ENCODE assay signal across 20 cellular contexts in genomic region chr2:46202987-46203386, GRCh38.
DNase-seq lines count a peak whose midpoint lies in the region; ATAC-seq and TF ChIP-seq lines count a peak whose summit lies in the region.
"Had no signal": no experiment of that assay in that cellular context is flagged by ENCODE, and none has a peak within 500 bp of the region (broad histone marks: within the 10 kb centered on the region; RNA-seq: fewer than 3 reads in every experiment).

No MANE protein-coding gene starts in this region.

- no peak overlapping the region for H2BK5ac ChIP-seq in IMR-90 (ENCODE audit: low read depth, low read length, poor library complexity, severe bottlenecking)
- H2BK5ac ChIP-seq in mesendoderm (ENCODE audit: low read length) = no peak overlapping the region

- no peak for TF ChIP-seq RAD21 in IMR-90 (IDR thresholded peaks at IDR 0.05; ENCODE audit: low read length)

- H2BK15ac ChIP-seq in IMR-90 (ENCODE audit: low read depth, low read length) = no peak overlapping the region
- H2BK15ac ChIP-seq in mesendoderm (replicated peaks; ENCODE audit: low read depth) = no peak overlapping the region

- H3K27me3 ChIP-seq in IMR-90 (ENCODE audit: control insufficient read depth, insufficient read depth, low read length) = no peaks in the 10 kb centered on the region
- H3K27me3 ChIP-seq in mesendoderm (ENCODE audit: insufficient read depth, low read length, poor library complexity) = no peaks in the 10 kb centered on the region

- peaks cover 6% of the 10 kb centered on the region for H3K36me3 Mint-ChIP-seq in activated CD4-positive, alpha-beta T cell treated with anti-CD3 and anti-CD28 coated beads, Interleukin-2, amount 10 ng/mL, durations not matched to agents 7 days and 5 days (ENCODE audit: low read depth)
- no peaks in the 10 kb centered on the region for H3K36me3 Mint-ChIP-seq in activated CD8-positive, alpha-beta T cell treated with anti-CD3 and anti-CD28 coated beads for 36 hours (ENCODE audit: low read depth)
- H3K36me3 Mint-ChIP-seq in natural killer cell treated with Interleukin-12 subunit alpha and Interleukin-12 subunit beta and Interleukin-15 and Interleukin-18, amount 100 ng/mL, for 72 hours = no peaks in the 10 kb centered on the region

- H2AFZ ChIP-seq in IMR-90 (replicated peaks; ENCODE audit: low read length, poor library complexity) = no peak overlapping the region

- H3K4me1 ChIP-seq in IMR-90 (ENCODE audit: control insufficient read depth, insufficient read depth, low read length) (peaks cover 4% of the 10 kb centered on the region), mesendoderm (ENCODE audit: control insufficient read depth, low read depth, low read length) (no peaks in the 10 kb centered on the region)

- no peak for TF ChIP-seq CTCF in IMR-90 (conservative IDR thresholded peaks at IDR 0.05; ENCODE audit: low read depth, low read length)
- TF ChIP-seq CTCF in activated CD8-positive, alpha-beta T cell treated with anti-CD3 and anti-CD28 coated beads for 36 hours (IDR thresholded peaks at IDR 0.05) = no peak

- POLR2A ChIA-PET in activated CD4-positive, alpha-beta T cell treated with anti-CD3 and anti-CD28 coated beads, Interleukin-2, amount 10 ng/mL, durations not matched to agents 7 days and 5 days (lab: Charles Lee) = no interaction called here
- POLR2A ChIA-PET in IMR-90 (lab: Charles Lee; ENCODE audit: unreplicated experiment) = no interaction called here
- POLR2A ChIA-PET in activated CD8-positive, alpha-beta T cell treated with anti-CD3 and anti-CD28 coated beads for 36 hours (lab: Charles Lee) = no interaction called here

- no peak overlapping the region for H2AK5ac ChIP-seq in IMR-90 (ENCODE audit: low read depth, low read length)
- no peak overlapping the region for H2AK5ac ChIP-seq in mesendoderm (ENCODE audit: low read length)

- H3K4me3 Mint-ChIP-seq in activated CD4-positive, alpha-beta T cell treated with anti-CD3 and anti-CD28 coated beads, Interleukin-2, amount 10 ng/mL, durations not matched to agents 7 days and 5 days = no peak overlapping the region
- no peak overlapping the region for H3K4me3 Mint-ChIP-seq in activated CD8-positive, alpha-beta T cell treated with anti-CD3 and anti-CD28 coated beads for 36 hours
- H3K4me3 Mint-ChIP-seq in natural killer cell treated with Interleukin-12 subunit alpha and Interleukin-12 subunit beta and Interleukin-15 and Interleukin-18, amount 100 ng/mL, for 72 hours = no peak overlapping the region

- no peak overlapping the region for H2AK9ac ChIP-seq in IMR-90 (replicated peaks; ENCODE audit: low read depth, low read length, poor library complexity)

- H3K27me3 Mint-ChIP-seq in activated CD4-positive, alpha-beta T cell treated with anti-CD3 and anti-CD28 coated beads, Interleukin-2, amount 10 ng/mL, durations not matched to agents 7 days and 5 days = peaks cover 14% of the 10 kb centered on the region
- peaks cover 1% of the 10 kb centered on the region for H3K27me3 Mint-ChIP-seq in activated CD8-positive, alpha-beta T cell treated with anti-CD3 and anti-CD28 coated beads for 36 hours
- peaks cover 10 to 12% of the 10 kb centered on the region in 2 donors for H3K27me3 Mint-ChIP-seq in natural killer cell treated with Interleukin-12 subunit alpha and Interleukin-12 subunit beta and Interleukin-15 and Interleukin-18, amount 100 ng/mL, for 72 hours

- DNase-seq in activated CD4-positive, alpha-beta T cell treated with anti-CD3 and anti-CD28 coated beads, Interleukin-2, amount 10 ng/mL, durations not matched to agents 7 days and 5 days = peak; percentile 29
- DNase-seq in activated CD4-positive, alpha-beta T cell treated with anti-CD3 and anti-CD28 coated beads, Interleukin-2, amount 50 U/mL, for 1 hour = no peak
- DNase-seq in IMR-90 (no peak), NCI-H1436 treated with DMSO at 0.1 percent for 48 hours (lab: John Stamatoyannopoulos, UW) (no peak), NCI-H187 (lab: John Stamatoyannopoulos, UW) (no peak), mesendoderm (no peak)
- peak; percentile 23 for DNase-seq in activated CD8-positive, alpha-beta T cell treated with anti-CD3 and anti-CD28 coated beads for 36 hours
- DNase-seq in natural killer cell treated with Interleukin-12 subunit alpha and Interleukin-12 subunit beta and Interleukin-15 and Interleukin-18, amount 100 ng/mL, for 72 hours (ENCODE audit: low spot score) = no peak
- DNase-seq: 8988T, Calu3, DMS79 treated with DMSO at 0.1 percent for 48 hours, HCEC 1CT, Karpas-422, NCI-H1092 treated with DMSO at 0.1 percent for 48 hours, NCI-H1436, NCI-H1930, NCI-H2107, NCI-H524, NCI-H748 treated with DMSO at 0.1 percent for 48 hours, SIG-M5 had no signal

- no peak for TF ChIP-seq POLR2A in IMR-90 (IDR thresholded peaks at IDR 0.05; ENCODE audit: low read depth, low read length)

- no peak overlapping the region for H2BK120ac ChIP-seq in IMR-90 (ENCODE audit: low read depth, low read length)
- no peak overlapping the region for H2BK120ac ChIP-seq in mesendoderm (ENCODE audit: low read depth, low read length)

- H4K91ac ChIP-seq in IMR-90 (ENCODE audit: insufficient read depth, low read depth, low read length) = no peak overlapping the region

- H4K5ac ChIP-seq in IMR-90 (ENCODE audit: low read depth, low read length) (no peak overlapping the region), mesendoderm (ENCODE audit: low read length) (no peak overlapping the region)

- intact Hi-C loops in IMR-90 (cut with micrococcal nuclease) = no loop called here
- intact Hi-C loops in activated CD8-positive, alpha-beta T cell treated with anti-CD3 and anti-CD28 coated beads for 36 hours (cut with micrococcal nuclease) = no loop called here

- 76% methylated on average over 4 of the region's 5 CpGs; no CpG with 5 or more reads in 1 of the 2 experiments for WGBS in IMR-90 (ENCODE audit: extremely low coverage in 2 of 2, insufficient read length in 1 of 2), 2 experiments
- WGBS in mesendoderm (ENCODE audit: extremely low coverage, insufficient coverage, low lambda C conversion rate) = no CpG with 5 or more reads among the region's 5 CpGs

- H3K79me1 ChIP-seq in IMR-90 (ENCODE audit: low read depth in 1 of 2, low read length in 2 of 2) (no peaks in the 10 kb centered on the region), mesendoderm (ENCODE audit: low read length) (no peaks in the 10 kb centered on the region)

- CTCF ChIA-PET in activated CD4-positive, alpha-beta T cell treated with anti-CD3 and anti-CD28 coated beads, Interleukin-2, amount 10 ng/mL, durations not matched to agents 7 days and 5 days (lab: Charles Lee) = interaction anchor here (0.7 to 1.4 kb wide), 7 partner anchors 8 to 30 kb away, joined by 3 to 7 read pairs (median 4); no protein-coding TSS in a partner anchor
- CTCF ChIA-PET in IMR-90 (lab: Yijun Ruan, JAX) = interaction anchor here (1.2 kb wide), 1 partner anchor 13 kb away, joined by 3 read pairs; no protein-coding TSS in a partner anchor
- CTCF ChIA-PET in activated CD8-positive, alpha-beta T cell treated with anti-CD3 and anti-CD28 coated beads for 36 hours (lab: Charles Lee) = interaction anchor here (1.1 kb wide), 1 partner anchor 124 kb away, joined by 3 read pairs; no protein-coding TSS in a partner anchor

- H3K4me1 Mint-ChIP-seq in activated CD4-positive, alpha-beta T cell treated with anti-CD3 and anti-CD28 coated beads, Interleukin-2, amount 10 ng/mL, durations not matched to agents 7 days and 5 days = peaks cover 40% of the 10 kb centered on the region
- H3K4me1 Mint-ChIP-seq in activated CD8-positive, alpha-beta T cell treated with anti-CD3 and anti-CD28 coated beads for 36 hours (ENCODE audit: low read depth) = peaks cover 25% of the 10 kb centered on the region
- H3K4me1 Mint-ChIP-seq in natural killer cell treated with Interleukin-12 subunit alpha and Interleukin-12 subunit beta and Interleukin-15 and Interleukin-18, amount 100 ng/mL, for 72 hours (ENCODE audit: low read depth in 2 of 2) = peaks cover 11 to 20% of the 10 kb centered on the region in 2 donors

- no peak overlapping the region for H3K18ac ChIP-seq in IMR-90 (ENCODE audit: low read depth, low read length)
- H3K18ac ChIP-seq in mesendoderm (ENCODE audit: low read length) = no peak overlapping the region

- H3K4ac ChIP-seq in IMR-90 (ENCODE audit: low read depth, low read length) = no peak overlapping the region
- H3K4ac ChIP-seq in mesendoderm (ENCODE audit: low read depth, low read length) = no peak overlapping the region

- no peak overlapping the region for H3K9ac ChIP-seq in IMR-90 (ENCODE audit: low read depth, low read length)
- no peak overlapping the region for H3K9ac ChIP-seq in mesendoderm (ENCODE audit: low read length)

- peaks cover 20% of the 10 kb centered on the region for H3K9me3 Mint-ChIP-seq in activated CD4-positive, alpha-beta T cell treated with anti-CD3 and anti-CD28 coated beads, Interleukin-2, amount 10 ng/mL, durations not matched to agents 7 days and 5 days
- H3K9me3 Mint-ChIP-seq in activated CD8-positive, alpha-beta T cell treated with anti-CD3 and anti-CD28 coated beads for 36 hours = no peaks in the 10 kb centered on the region
- no peaks in the 10 kb centered on the region for H3K9me3 Mint-ChIP-seq in natural killer cell treated with Interleukin-12 subunit alpha and Interleukin-12 subunit beta and Interleukin-15 and Interleukin-18, amount 100 ng/mL, for 72 hours

- H3K27ac ChIP-seq in IMR-90 (ENCODE audit: insufficient read depth, low read length) (no peak overlapping the region), mesendoderm (ENCODE audit: low read depth, low read length) (no peak overlapping the region)

- no TSS peak for BruUV-seq in IMR-90 (replicated peaks; lab: Mats Ljungman, UMichigan)

- no peaks in the 10 kb centered on the region for H4K20me1 ChIP-seq in IMR-90 (ENCODE audit: insufficient read depth, low read length)

- no peak overlapping the region for H2BK20ac ChIP-seq in IMR-90 (ENCODE audit: low read depth, low read length)

- no peak overlapping the region for H3K4me3 ChIP-seq in IMR-90 (ENCODE audit: insufficient read depth, low read depth, low read length)
- H3K4me3 ChIP-seq in mesendoderm (ENCODE audit: low read length) = no peak overlapping the region

- H4K8ac ChIP-seq in IMR-90 (ENCODE audit: low read depth in 2 of 2, low read length in 2 of 2) = no peak overlapping the region
- no peak overlapping the region for H4K8ac ChIP-seq in mesendoderm (ENCODE audit: low read depth, low read length)

- dilution Hi-C loops in IMR-90 (cut with HindIII; ENCODE audit: low sequenced_read_pairs, unreplicated experiment) = no loop called here

- H3K9me1 ChIP-seq in IMR-90 (ENCODE audit: insufficient read depth, low read length) = peaks cover 7% of the 10 kb centered on the region

- ATAC-seq in IMR-90 (ENCODE audit: low read depth) = no peak
- peak; percentile 27 for ATAC-seq in activated CD8-positive, alpha-beta T cell treated with anti-CD3 and anti-CD28 coated beads for 36 hours
- peak; percentile 32 to 44 for ATAC-seq in natural killer cell treated with Interleukin-12 subunit alpha and Interleukin-12 subunit beta and Interleukin-15 and Interleukin-18, amount 100 ng/mL, for 72 hours

- peaks cover 3% of the 10 kb centered on the region for H3K9me3 ChIP-seq in IMR-90 (ENCODE audit: control insufficient read depth, insufficient read depth, low read length)

- H3K56ac ChIP-seq in IMR-90 (ENCODE audit: extremely low read depth, insufficient read depth, low read length) (no peak overlapping the region), mesendoderm (ENCODE audit: low read length) (no peak overlapping the region)

- H3K36me3 ChIP-seq in IMR-90 (ENCODE audit: control insufficient read depth, insufficient read depth, low read length) = no peaks in the 10 kb centered on the region
- no peaks in the 10 kb centered on the region for H3K36me3 ChIP-seq in mesendoderm (ENCODE audit: control insufficient read depth, insufficient read depth, low read length)

- H3K79me2 ChIP-seq in mesendoderm (ENCODE audit: control insufficient read depth, insufficient read depth, low read length) = no peaks in the 10 kb centered on the region

- H3K14ac ChIP-seq in IMR-90 (replicated peaks; ENCODE audit: low read depth, low read length) = peak overlapping the region; percentile 29; the same call in 1 of the 2 replicates

- H3K4me2 ChIP-seq in IMR-90 (ENCODE audit: low read depth, low read length) (no peak overlapping the region), mesendoderm (ENCODE audit: low read length) (no peak overlapping the region)

- in situ Hi-C loops in IMR-90 (cut with MboI; ENCODE audit: low sequenced_read_pairs) = no loop called here

- H3K23ac ChIP-seq in IMR-90 (ENCODE audit: low read depth, low read length) (no peak overlapping the region), mesendoderm (ENCODE audit: low read length) (no peak overlapping the region)

- H3K27ac Mint-ChIP-seq in activated CD4-positive, alpha-beta T cell treated with anti-CD3 and anti-CD28 coated beads, Interleukin-2, amount 10 ng/mL, durations not matched to agents 7 days and 5 days = no peak overlapping the region
- peak overlapping the region; percentile 31 for H3K27ac Mint-ChIP-seq in activated CD8-positive, alpha-beta T cell treated with anti-CD3 and anti-CD28 coated beads for 36 hours
- H3K27ac Mint-ChIP-seq in natural killer cell treated with Interleukin-12 subunit alpha and Interleukin-12 subunit beta and Interleukin-15 and Interleukin-18, amount 100 ng/mL, for 72 hours = no peak overlapping the region

Comparison
In these comparisons a context has a peak if more than half of its experiments do, and no peak if none do; other contexts are left out.
1. DNase-seq: peak in activated CD4-positive, alpha-beta T cell treated with anti-CD3 and anti-CD28 coated beads, Interleukin-2, amount 10 ng/mL, durations not matched to agents 7 days and 5 days (single experiment) and activated CD8-positive, alpha-beta T cell treated with anti-CD3 and anti-CD28 coated beads for 36 hours (single experiment); none in activated CD4-positive, alpha-beta T cell treated with anti-CD3 and anti-CD28 coated beads, Interleukin-2, amount 50 U/mL, for 1 hour (single experiment), IMR-90 (single experiment), natural killer cell treated with Interleukin-12 subunit alpha and Interleukin-12 subunit beta and Interleukin-15 and Interleukin-18, amount 100 ng/mL, for 72 hours (single experiment), NCI-H1436 treated with DMSO at 0.1 percent for 48 hours (single experiment), NCI-H187 (0 of 2) and mesendoderm (single experiment).